Comparison of ENCODE assay signal across 8 cellular contexts in genomic region chr16:85613609-85614337, GRCh38. TPM values are rescaled to one million over a fixed set of nuclear protein-coding genes. Genes with fewer than 3 reads are reported as not detected.
DNase-seq lines count a peak whose midpoint lies in the region; ATAC-seq and TF ChIP-seq lines count a peak whose summit lies in the region.

No MANE protein-coding gene starts in this region.

- no peak for ATAC-seq in memory B cell (ENCODE audit: low read depth)
- no peak for ATAC-seq in GM21528 (IDR thresholded peaks at IDR 0.05; ENCODE audit: low FRiP score, unreplicated experiment)
- ATAC-seq in HG03097 (IDR thresholded peaks at IDR 0.05; ENCODE audit: low FRiP score, unreplicated experiment): no peak

- peak; percentile 81 for DNase-seq in COLO668 (lab: John Stamatoyannopoulos, UW; ENCODE audit: unreplicated experiment)
- DNase-seq in SHP77 treated with DMSO at 0.1 percent for 48 hours (lab: John Stamatoyannopoulos, UW): peak; percentile 30
- peak in 2 of 10 donors; percentile 51 to 59 for DNase-seq in dorsolateral prefrontal cortex
- peak in 1 of 2 donors; percentile 41 for DNase-seq in memory B cell (ENCODE audit: low spot score in 2 of 2)
- DNase-seq in vagina (ENCODE audit: extremely low spot score in 2 of 2): no peak

- TF ChIP-seq POLR2A in vagina (IDR thresholded peaks at IDR 0.05): no peak

- peaks cover 30% of the 10 kb centered on the region for H3K4me1 Mint-ChIP-seq in memory B cell

- H3K9me3 Mint-ChIP-seq in memory B cell: no peaks in the 10 kb centered on the region

- H3K27ac Mint-ChIP-seq in memory B cell: no peak overlapping the region

- intact Hi-C loops in dorsolateral prefrontal cortex (cut with DNase I): loop anchor here (2.0 to 10.0 kb wide), 6 partner anchors 35 to 479 kb away; no protein-coding TSS in a partner anchor
- intact Hi-C loops in vagina (cut with DNase I): loop anchor here (5.0 to 10.0 kb wide), 2 partner anchors 56 to 289 kb away; no protein-coding TSS in a partner anchor

- H3K27me3 ChIP-seq in HUES64 (ENCODE audit: insufficient read depth, low read length): peaks cover 10% of the 10 kb centered on the region; the same call in 1 of the 2 replicates
- H3K27me3 ChIP-seq in dorsolateral prefrontal cortex: no peaks in the 10 kb centered on the region
- H3K27me3 ChIP-seq in vagina: no peaks in the 10 kb centered on the region

- H3K36me3 Mint-ChIP-seq in memory B cell: no peaks in the 10 kb centered on the region

- H3K36me3 ChIP-seq in HUES64 (ENCODE audit: insufficient read depth, low read length) (0 out of 2 replicates have a peak, but pooled peaks cover 7% of the 10 kb centered on the region), vagina (no peaks in the 10 kb centered on the region)

- H3K9me3 ChIP-seq in HUES64 (ENCODE audit: insufficient read depth, low read depth, low read length): no peaks in the 10 kb centered on the region
- no peaks in the 10 kb centered on the region for H3K9me3 ChIP-seq in vagina

- H3K4me1 ChIP-seq in HUES64 (ENCODE audit: insufficient read depth, low read length): peaks cover 30% of the 10 kb centered on the region
- peaks cover 83% of the 10 kb centered on the region for H3K4me1 ChIP-seq in vagina

- TF ChIP-seq CTCF in dorsolateral prefrontal cortex (IDR thresholded peaks at IDR 0.05 in 54 of 56, conservative IDR thresholded peaks at IDR 0.05 in 2 of 56; ENCODE audit: low read depth in 1 of 56, partially characterized antibody in 56 of 56) (no peak), vagina (IDR thresholded peaks at IDR 0.05) (no peak)

- peak overlapping the region; percentile 76; the same call in 1 of the 2 replicates for H3K9ac ChIP-seq in HUES64 (ENCODE audit: low read depth, low read length)

- peak overlapping the region; percentile 80 for H3K4me3 ChIP-seq in HUES64 (ENCODE audit: low read length)
- peak overlapping the region; percentile 41 to 79 (median 70) for H3K4me3 ChIP-seq in dorsolateral prefrontal cortex
- H3K4me3 ChIP-seq in vagina: peak overlapping the region; percentile 68 to 78

- H3K27me3 Mint-ChIP-seq in memory B cell: no peaks in the 10 kb centered on the region

- under 1% methylated on average over 44 of the region's 67 CpGs for WGBS in HUES64

- H3K27ac ChIP-seq in HUES64 (ENCODE audit: low read depth, low read length) (peak overlapping the region; percentile 96), dorsolateral prefrontal cortex (peak overlapping the region in 29 of 59 donors; percentile 8 to 89 (median 37)), vagina (peak overlapping the region; percentile 84)

- H3K4me3 Mint-ChIP-seq in memory B cell: peak overlapping the region; percentile 87

RNA-seq across cellular contexts. Expression of gene GSE1, which starts 0.7 kb away (rescaled TPM):
- polyA plus RNA-seq in HUES64 (2013, experiment 1 of 2): 33.4 TPM
- 32.2 TPM for polyA plus RNA-seq in HUES64 (2013, experiment 2 of 2)
- 10 to 100 TPM; 18.4 to 76.6 (median 53.0) TPM for total RNA-seq in dorsolateral prefrontal cortex
- 80.8 TPM for total RNA-seq in vagina

Comparison
In these comparisons a context has a peak if more than half of its experiments do, and no peak if none do; other contexts are left out.
1. DNase-seq: peak in COLO668 (single experiment) and SHP77 treated with DMSO at 0.1 percent for 48 hours (single experiment); none in vagina (0 of 2).
2. Peak in every context shown above with its lines, with median percentiles within 50 percentile points of each other: H3K4me3 ChIP-seq.